Comparison of ENCODE assay signal across 9 cellular contexts in genomic region chr2:159091381-159091780, GRCh38.
DNase-seq lines count a peak whose midpoint lies in the region; ATAC-seq and TF ChIP-seq lines count a peak whose summit lies in the region.
"Had no signal": no experiment of that assay in that cellular context is flagged by ENCODE, and none has a peak within 500 bp of the region (broad histone marks: within the 10 kb centered on the region; RNA-seq: fewer than 3 reads in every experiment).

No MANE protein-coding gene starts in this region.

- no peak overlapping the region for H3K4ac ChIP-seq in H9 (ENCODE audit: low read depth, low read length)

- H3K4me3 ChIP-seq in choroid plexus epithelial cell (ENCODE audit: low read depth, low read length) = no peak overlapping the region
- no peak overlapping the region for H3K4me3 ChIP-seq in muscle layer of duodenum (ENCODE audit: low read depth in 1 of 2, low read length in 2 of 2)

- no peak overlapping the region for H2BK12ac ChIP-seq in H9 (ENCODE audit: insufficient read length, low read depth, low read length)

- no peak overlapping the region for H3K14ac ChIP-seq in H9 (ENCODE audit: insufficient read depth, low read length)

- no peak overlapping the region for H2BK5ac ChIP-seq in H9 (ENCODE audit: insufficient read length, low read length)

- peaks cover 4 to 6% (median 6%) of the 10 kb centered on the region in 3 experiments; a peak in 6 of 7 replicates for H3K36me3 Mint-ChIP-seq in H9 (ENCODE audit: insufficient read depth in 1 of 3, low read depth in 3 of 3)

- no peak overlapping the region for H3K18ac ChIP-seq in H9 (ENCODE audit: insufficient read length, low read depth, low read length)

- H3K27me3 ChIP-seq in muscle layer of duodenum (ENCODE audit: low read depth, low read length) = no peaks in the 10 kb centered on the region
- H3K27me3 ChIP-seq in H9 (ENCODE audit: insufficient read depth, low read length) = no peaks in the 10 kb centered on the region

- H3K79me2 ChIP-seq in H9 (ENCODE audit: insufficient read depth, low read length) = no peaks in the 10 kb centered on the region

- no peak overlapping the region for H4K91ac ChIP-seq in H9 (ENCODE audit: insufficient read length, low read depth, low read length)

- no peaks in the 10 kb centered on the region; the same call in none of the 2 replicates for H3K27me3 Mint-ChIP-seq in H9 (ENCODE audit: low read depth)

- DNase-seq in ACHN (peak; percentile 36), M059J (ENCODE audit: low read depth) (peak; percentile 86), choroid plexus epithelial cell (ENCODE audit: low read depth) (peak; percentile 85), NCI-H1436 treated with DMSO at 0.1 percent for 48 hours (lab: John Stamatoyannopoulos, UW) (no peak), H9 (no peak)

- H3K23me2 ChIP-seq in H9 (ENCODE audit: insufficient read length, low read depth, low read length, poor library complexity, severe bottlenecking) = no peaks in the 10 kb centered on the region

- H3K56ac ChIP-seq in H9 (ENCODE audit: insufficient read length, low read depth, low read length) = no peak overlapping the region

- H3K4me2 ChIP-seq in H9 (ENCODE audit: insufficient read depth, insufficient read length, low read length) = no peak overlapping the region
- H3K4me2 ChIP-seq: KMS-11 had no signal

- H2AFZ ChIP-seq in H9 (ENCODE audit: low read length) = no peak overlapping the region

- no peak overlapping the region for H2BK20ac ChIP-seq in H9 (ENCODE audit: low read depth, low read length, poor library complexity, severe bottlenecking)

- no peak overlapping the region for H4K8ac ChIP-seq in H9 (replicated peaks; ENCODE audit: insufficient read length, low read depth, low read length)

- no peak for TF ChIP-seq CTCF in choroid plexus epithelial cell (conservative IDR thresholded peaks at IDR 0.05; ENCODE audit: low read depth, low read length)
- no peak for TF ChIP-seq CTCF in H9 (conservative IDR thresholded peaks at IDR 0.05)

- in situ Hi-C loops in ACHN (cut with HindIII; ENCODE audit: low pct_ligation_motif_present, low pct_unique_long_range_greater_than_20kb, low sequenced_read_pairs) = no loop called here

- H3K4me3 Mint-ChIP-seq in H9 = no peak overlapping the region

- H3K4me1 Mint-ChIP-seq in H9 = peaks cover 0 to 3% of the 10 kb centered on the region in 2 experiments; a peak in 2 of 4 replicates

- H4K20me1 ChIP-seq in H9 (ENCODE audit: control insufficient read depth, insufficient read depth, insufficient read length) = no peaks in the 10 kb centered on the region

- no peak overlapping the region for H3K23ac ChIP-seq in H9 (ENCODE audit: insufficient read length, low read depth, low read length)

- no peak overlapping the region for H3T11ph ChIP-seq in H9 (ENCODE audit: low read length)

- no peaks in the 10 kb centered on the region for H3K79me1 ChIP-seq in H9 (ENCODE audit: insufficient read depth, low read depth, low read length, poor library complexity, severe bottlenecking)

- H3K9me3 Mint-ChIP-seq in H9 = peaks cover 7% of the 10 kb centered on the region in 2 experiments

- no peak overlapping the region for H2BK15ac ChIP-seq in H9 (ENCODE audit: low read depth, low read length)

- no peaks in the 10 kb centered on the region for H3K36me3 ChIP-seq in muscle layer of duodenum (ENCODE audit: control insufficient read depth in 1 of 2, insufficient read depth in 2 of 2, low read length in 2 of 2)

- no peak overlapping the region for H2BK120ac ChIP-seq in H9 (ENCODE audit: low read depth, low read length, poor library complexity, severe bottlenecking)

- ATAC-seq in GM18870 (IDR thresholded peaks at IDR 0.05; ENCODE audit: unreplicated experiment) (no peak), HG03439 (IDR thresholded peaks at IDR 0.05; ENCODE audit: unreplicated experiment) (no peak)

- H3K27ac ChIP-seq in muscle layer of duodenum (ENCODE audit: low read length) (peak overlapping the region; percentile 60), H9 (ENCODE audit: insufficient read length, low read depth, low read length) (no peak overlapping the region)
- H3K27ac ChIP-seq: KMS-11 had no signal

- peaks cover 34 to 63% of the 10 kb centered on the region in 2 donors for H3K4me1 ChIP-seq in muscle layer of duodenum (ENCODE audit: control insufficient read depth in 1 of 2, insufficient read depth in 2 of 2, low read length in 2 of 2)
- H3K4me1 ChIP-seq in H9 (ENCODE audit: insufficient read depth, low read length) = no peaks in the 10 kb centered on the region

- H4K5ac ChIP-seq in H9 (ENCODE audit: insufficient read length, low read depth, low read length) = no peak overlapping the region

- no peak overlapping the region for H3K9ac ChIP-seq in H9 (ENCODE audit: extremely low read depth, insufficient read length, low read length)
- H3K9ac ChIP-seq: KMS-11 had no signal

- no CpG with 5 or more reads among the region's 2 CpGs for WGBS in H9 (ENCODE audit: extremely low coverage, insufficient read length, low lambda C conversion rate)

- H3K27ac Mint-ChIP-seq in H9 = no peak overlapping the region

- peaks cover 0 to 6% of the 10 kb centered on the region in 2 donors for H3K9me3 ChIP-seq in muscle layer of duodenum (ENCODE audit: control insufficient read depth in 1 of 2, low read length in 2 of 2)
- no peaks in the 10 kb centered on the region for H3K9me3 ChIP-seq in H9 (ENCODE audit: control insufficient read depth, low read depth, low read length)

- no peak overlapping the region for H2AK5ac ChIP-seq in H9 (ENCODE audit: insufficient read length, low read length)

Comparison
In these comparisons a context has a peak if more than half of its experiments do, and no peak if none do; other contexts are left out.
1. DNase-seq: peak in ACHN (single experiment), M059J (single experiment) and choroid plexus epithelial cell (single experiment); none in NCI-H1436 treated with DMSO at 0.1 percent for 48 hours (single experiment) and H9 (single experiment).